In genomic region chr6:5003604-5004372, GRCh38 we compare ENCODE assay signal across 8 cellular contexts. TPM values are rescaled to one million over a fixed set of nuclear protein-coding genes. Genes with fewer than 3 reads are reported as not detected.
DNase-seq lines count a peak whose midpoint lies in the region; ATAC-seq and TF ChIP-seq lines count a peak whose summit lies in the region.

A gene with protein sequence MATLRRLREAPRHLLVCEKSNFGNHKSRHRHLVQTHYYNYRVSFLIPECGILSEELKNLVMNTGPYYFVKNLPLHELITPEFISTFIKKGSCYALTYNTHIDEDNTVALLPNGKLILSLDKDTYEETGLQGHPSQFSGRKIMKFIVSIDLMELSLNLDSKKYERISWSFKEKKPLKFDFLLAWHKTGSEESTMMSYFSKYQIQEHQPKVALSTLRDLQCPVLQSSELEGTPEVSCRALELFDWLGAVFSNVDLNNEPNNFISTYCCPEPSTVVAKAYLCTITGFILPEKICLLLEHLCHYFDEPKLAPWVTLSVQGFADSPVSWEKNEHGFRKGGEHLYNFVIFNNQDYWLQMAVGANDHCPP (minus strand): TSS chr6:5004037. CDS start chr6:5004002, 35 bp downstream.

- no peaks in the 10 kb centered on the region for H4K20me1 ChIP-seq in osteoblast (ENCODE audit: insufficient read depth, low read length)

- H3K9ac ChIP-seq in SK-N-MC (ENCODE audit: insufficient read length): peak within 1 kb of the TSS; percentile 91

- peak within 1 kb of the TSS; percentile 96 for H2AFZ ChIP-seq in osteoblast (ENCODE audit: low read length)

- WGBS in thymus: under 1% methylated on average over 64 of the region's 64 CpGs

- no peaks in the 10 kb centered on the region for H3K79me2 ChIP-seq in osteoblast (ENCODE audit: insufficient read depth, low read length)

- H3K9me3 ChIP-seq in SK-N-MC (ENCODE audit: low read depth, low read length) (no peaks in the 10 kb centered on the region), osteoblast (ENCODE audit: low read depth, low read length) (no peaks in the 10 kb centered on the region), thymus (ENCODE audit: control insufficient read depth) (no peaks in the 10 kb centered on the region)

- H3K36me3 Mint-ChIP-seq in activated naive CD4-positive, alpha-beta T cell treated with anti-CD3 and anti-CD28 coated beads, Interleukin-2, amount 50 U/mL, for 72 hours: peaks cover 0 to 4% of the 10 kb centered on the region in 2 donors

- no peaks in the 10 kb centered on the region for H3K27me3 ChIP-seq in osteoblast (ENCODE audit: insufficient read depth, low read length)
- no peaks in the 10 kb centered on the region for H3K27me3 ChIP-seq in thymus (ENCODE audit: control insufficient read depth, insufficient read depth)

- peak; percentile 96 for DNase-seq in GM10248 (ENCODE audit: extremely low spot score)
- DNase-seq in NB4 (ENCODE audit: low read depth): peak; percentile 98
- DNase-seq in SK-N-MC (ENCODE audit: low read depth, low spot score): peak; percentile 90
- peak; percentile 96 to 97 for DNase-seq in activated naive CD4-positive, alpha-beta T cell treated with anti-CD3 and anti-CD28 coated beads, Interleukin-2, amount 50 U/mL, for 72 hours (ENCODE audit: low spot score in 2 of 2)
- DNase-seq in glomerular visceral epithelial cell (ENCODE audit: extremely low spot score): peak; percentile 98
- peak; percentile 99 for DNase-seq in osteoblast (ENCODE audit: insufficient read length, low spot score, missing footprints)

- H3K4me1 ChIP-seq in osteoblast (ENCODE audit: insufficient read depth, low read length) (peaks cover 6% of the 10 kb centered on the region), thymus (ENCODE audit: control insufficient read depth, insufficient read depth, low read length) (peaks cover 6% of the 10 kb centered on the region)

- peak; percentile 78 for TF ChIP-seq POLR2A in NB4 (IDR thresholded peaks at IDR 0.05; ENCODE audit: extremely low read depth, insufficient read length)

- POLR2A ChIA-PET in GM10248 (lab: Yijun Ruan, JAX): interaction anchor here (0.7 kb wide), 1 partner anchor 97 kb away, joined by 5 read pairs; no protein-coding TSS in a partner anchor

- H3K27ac ChIP-seq in SK-N-MC (peak within 1 kb of the TSS; percentile 78), osteoblast (ENCODE audit: low read depth, low read length) (peak within 1 kb of the TSS; percentile 72), thymus (ENCODE audit: low read depth) (peak within 1 kb of the TSS; percentile 96)

- no peaks in the 10 kb centered on the region for H3K9me3 Mint-ChIP-seq in activated naive CD4-positive, alpha-beta T cell treated with anti-CD3 and anti-CD28 coated beads, Interleukin-2, amount 50 U/mL, for 72 hours

- peaks cover 13% of the 10 kb centered on the region; the same call in 1 of the 2 replicates for H3K36me3 ChIP-seq in SK-N-MC (ENCODE audit: insufficient read depth, low read length)
- peaks cover 8% of the 10 kb centered on the region for H3K36me3 ChIP-seq in osteoblast (ENCODE audit: insufficient read depth, low read length)
- no peaks in the 10 kb centered on the region for H3K36me3 ChIP-seq in thymus (ENCODE audit: control insufficient read depth, insufficient read depth)

- H3K4me3 ChIP-seq in NB4 (ENCODE audit: low read depth, low read length) (peak within 1 kb of the TSS; percentile 76), SK-N-MC (peak within 1 kb of the TSS; percentile 89), osteoblast (ENCODE audit: insufficient read depth, low read length) (peak within 1 kb of the TSS; percentile 78), thymus (ENCODE audit: low read length) (peak within 1 kb of the TSS; percentile 92)

- peak within 1 kb of the TSS; percentile 91 for H3K4me2 ChIP-seq in osteoblast (ENCODE audit: insufficient read depth, low read length)

- TF ChIP-seq CTCF in GM10248 (IDR thresholded peaks at IDR 0.05; ENCODE audit: control extremely low read depth, extremely low read depth, low read depth, missing control alignments): peak; percentile 71
- peak; percentile 78 for TF ChIP-seq CTCF in NB4 (IDR thresholded peaks at IDR 0.05; ENCODE audit: low read depth, low read length)
- peak; percentile 65 for TF ChIP-seq CTCF in osteoblast (IDR thresholded peaks at IDR 0.05; ENCODE audit: extremely low read depth, low read depth, low read length)

- ATAC-seq in HG02571 (IDR thresholded peaks at IDR 0.05; ENCODE audit: unreplicated experiment): peak; percentile 88
- ATAC-seq in activated naive CD4-positive, alpha-beta T cell treated with anti-CD3 and anti-CD28 coated beads, Interleukin-2, amount 50 U/mL, for 72 hours: peak; percentile 98

- peak within 1 kb of the TSS; percentile 93 to 94 for H3K27ac Mint-ChIP-seq in activated naive CD4-positive, alpha-beta T cell treated with anti-CD3 and anti-CD28 coated beads, Interleukin-2, amount 50 U/mL, for 72 hours

- CTCF ChIA-PET in GM10248 (lab: Yijun Ruan, JAX): interaction anchor here (0.7 to 3.8 kb wide), 11 partner anchors 10 to 438 kb away, joined by 3 to 19 read pairs (median 3); no protein-coding TSS in a partner anchor

RNA-seq across cellular contexts. Expression of the gene that starts here (rescaled TPM):
- total RNA-seq in activated naive CD4-positive, alpha-beta T cell treated with anti-CD3 and anti-CD28 coated beads, Interleukin-2, amount 50 U/mL, for 72 hours: 10 to 100 TPM in 1 of 2 donors, 1 to 10 TPM in 1; 6.0 to 15.5 TPM
- total RNA-seq in osteoblast: 8.0 and 8.3 TPM in 2 replicates
- 9.3 TPM for polyA plus RNA-seq in thymus

Comparison
In these comparisons a context has a peak if more than half of its experiments do, and no peak if none do; other contexts are left out.
1. Peak in every context shown above with its lines: DNase-seq, ATAC-seq, H3K4me3 ChIP-seq and H3K27ac ChIP-seq.